ENCODE assay signal across 8 cellular contexts in genomic region chr1:56645663-56646330, GRCh38. TPM values are rescaled to one million over a fixed set of nuclear protein-coding genes. Genes with fewer than 3 reads are reported as not detected.
A peak's percentile ranks its signal among the peaks of the same experiment; 100 is the strongest.
DNase-seq lines count a peak whose midpoint lies in the region; ATAC-seq and TF ChIP-seq lines count a peak whose summit lies in the region.

No MANE protein-coding gene starts in this region.

- H3K9ac ChIP-seq in HUES64 (ENCODE audit: low read depth, low read length) (peak overlapping the region; percentile 75), stomach smooth muscle (ENCODE audit: low read length in 2 of 2) (peak overlapping the region; percentile 58 to 72)

- H3K36me3 ChIP-seq in HUES64 (ENCODE audit: insufficient read depth, low read length), result no peaks in the 10 kb centered on the region
- H3K36me3 ChIP-seq in breast epithelium, result no peaks in the 10 kb centered on the region
- no peaks in the 10 kb centered on the region for H3K36me3 ChIP-seq in stomach smooth muscle (ENCODE audit: control insufficient read depth in 2 of 2, insufficient read depth in 2 of 2, low read length in 2 of 2)
- H3K36me3 ChIP-seq in effector memory CD4-positive, alpha-beta T cell (ENCODE audit: control insufficient read depth, insufficient read depth, low read length), result no peaks in the 10 kb centered on the region

- H3K27ac ChIP-seq in HUES64 (ENCODE audit: low read depth, low read length) (no peak overlapping the region), breast epithelium (peak overlapping the region; percentile 66 to 78), stomach smooth muscle (ENCODE audit: low read length) (peak overlapping the region; percentile 65)
- H3K27ac ChIP-seq in effector memory CD4-positive, alpha-beta T cell (ENCODE audit: insufficient read depth, low read length, poor library complexity, severe bottlenecking), result no peak overlapping the region

- peaks cover 8% of the 10 kb centered on the region for H3K4me1 ChIP-seq in HUES64 (ENCODE audit: insufficient read depth, low read length)
- H3K4me1 ChIP-seq in breast epithelium, result no peaks in the 10 kb centered on the region
- no peaks in the 10 kb centered on the region for H3K4me1 ChIP-seq in stomach smooth muscle (ENCODE audit: control insufficient read depth, insufficient read depth, low read length)
- H3K4me1 ChIP-seq in effector memory CD4-positive, alpha-beta T cell (ENCODE audit: control insufficient read depth, insufficient read depth, low read length, poor library complexity, severe bottlenecking), result peaks cover 3% of the 10 kb centered on the region

- no peaks in the 10 kb centered on the region for H3K9me3 ChIP-seq in HUES64 (ENCODE audit: insufficient read depth, low read depth, low read length)
- H3K9me3 ChIP-seq in breast epithelium, result no peaks in the 10 kb centered on the region
- H3K9me3 ChIP-seq in stomach smooth muscle (ENCODE audit: control insufficient read depth in 2 of 2, low read length in 2 of 2), result no peaks in the 10 kb centered on the region
- no peaks in the 10 kb centered on the region for H3K9me3 ChIP-seq in effector memory CD4-positive, alpha-beta T cell (ENCODE audit: control insufficient read depth, low read length)

- WGBS in HUES64, result 3% methylated on average over 19 of the region's 19 CpGs

- intact Hi-C loops in breast epithelium (cut with DNase I; ENCODE audit: low total_unique reads), result no loop called here

- H3K27me3 ChIP-seq in HUES64 (ENCODE audit: insufficient read depth, low read length) (peaks cover 31% of the 10 kb centered on the region), breast epithelium (no peaks in the 10 kb centered on the region), stomach smooth muscle (ENCODE audit: control insufficient read depth in 1 of 2, insufficient read depth in 2 of 2, low read length in 2 of 2) (no peaks in the 10 kb centered on the region)
- peaks cover 3% of the 10 kb centered on the region for H3K27me3 ChIP-seq in effector memory CD4-positive, alpha-beta T cell (replicated peaks; ENCODE audit: control insufficient read depth, insufficient read depth, low read length, poor library complexity, severe bottlenecking)

- in situ Hi-C loops in Caki2 (cut with HindIII; ENCODE audit: low pct_unique_long_range_greater_than_20kb, low sequenced_read_pairs), result no loop called here

- no peak for ATAC-seq in GM18858 (IDR thresholded peaks at IDR 0.05; ENCODE audit: unreplicated experiment)
- ATAC-seq in HG03571 (IDR thresholded peaks at IDR 0.05; ENCODE audit: unreplicated experiment), result no peak

- no peak for TF ChIP-seq POLR2A in breast epithelium (IDR thresholded peaks at IDR 0.05)

- H3K4me3 ChIP-seq in HUES64 (ENCODE audit: low read length) (peak overlapping the region; percentile 71), breast epithelium (peak overlapping the region; percentile 60 to 87 (median 73)), stomach smooth muscle (ENCODE audit: low read length in 2 of 2) (peak overlapping the region; percentile 83 to 91)
- H3K4me3 ChIP-seq in effector memory CD4-positive, alpha-beta T cell (ENCODE audit: insufficient read depth, low read depth, low read length, poor library complexity, severe bottlenecking), result no peak overlapping the region

- no peak for TF ChIP-seq CTCF in breast epithelium (IDR thresholded peaks at IDR 0.05)

- DNase-seq in Caki2 (ENCODE audit: low read depth) (peak; percentile 41), breast epithelium (ENCODE audit: low spot score in 2 of 2) (no peak), kidney glomerular epithelial cell (lab: John Stamatoyannopoulos, UW) (peak; percentile 49)
- DNase-seq in effector memory CD4-positive, alpha-beta T cell, result no peak

RNA-seq across cellular contexts. Expression of gene PRKAA2, which starts 0.7 kb away (rescaled TPM):
- 3.9 and 4.9 TPM in 2 replicates for total RNA-seq in Caki2 (2014; rRNA removed; shearing (Covaris generic); ENCODE audit: low replicate concordance)
- 2.1 TPM for polyA plus RNA-seq in HUES64 (2013, experiment 1 of 2)
- 3.2 TPM for polyA plus RNA-seq in HUES64 (2013, experiment 2 of 2)
- total RNA-seq in breast epithelium, result 10 to 100 TPM in 1 of 3 donors, 1 to 10 TPM in 2; 2.4 to 11.8 (median 6.6) TPM

Comparison
In these comparisons a context has a peak if more than half of its experiments do, and no peak if none do; other contexts are left out.
1. DNase-seq: peak in Caki2 (single experiment) and kidney glomerular epithelial cell (single experiment); none in breast epithelium (0 of 2) and effector memory CD4-positive, alpha-beta T cell (0 of 3).
2. H3K27ac ChIP-seq: peak in breast epithelium (2 of 2) and stomach smooth muscle (single experiment); none in HUES64 (single experiment) and effector memory CD4-positive, alpha-beta T cell (single experiment).